Comparison of ENCODE assay signal across 1 cellular context in the genomic region with DNA sequence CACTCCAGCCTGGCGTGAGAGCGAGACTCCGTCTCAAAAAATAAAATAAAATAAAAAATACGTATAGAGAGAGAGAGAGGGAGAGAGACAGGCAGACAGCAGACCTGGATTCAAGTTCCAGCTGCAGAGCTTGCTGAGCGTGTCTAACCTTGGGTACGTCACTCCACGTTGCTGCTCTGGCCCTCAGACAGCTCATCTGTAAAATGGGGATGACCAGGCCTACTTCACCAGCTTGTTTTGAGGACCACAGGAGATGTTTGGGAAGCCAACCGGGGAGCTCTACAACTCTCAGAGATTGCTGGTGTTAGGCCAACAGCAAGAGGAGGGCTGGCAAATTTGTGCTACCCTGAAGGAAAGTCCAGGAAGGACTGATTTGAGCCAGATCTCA.
A peak's percentile ranks its signal among the peaks of the same experiment; 100 is the strongest.
TF ChIP-seq lines count a peak whose summit lies in the region.

No MANE protein-coding gene starts in this region.

TF ChIP-seq in GM12878, 131 proteins besides CTCF, POLR2A, EP300 and RAD21 (continued from another document):
- TF ChIP-seq, protein P1, sequence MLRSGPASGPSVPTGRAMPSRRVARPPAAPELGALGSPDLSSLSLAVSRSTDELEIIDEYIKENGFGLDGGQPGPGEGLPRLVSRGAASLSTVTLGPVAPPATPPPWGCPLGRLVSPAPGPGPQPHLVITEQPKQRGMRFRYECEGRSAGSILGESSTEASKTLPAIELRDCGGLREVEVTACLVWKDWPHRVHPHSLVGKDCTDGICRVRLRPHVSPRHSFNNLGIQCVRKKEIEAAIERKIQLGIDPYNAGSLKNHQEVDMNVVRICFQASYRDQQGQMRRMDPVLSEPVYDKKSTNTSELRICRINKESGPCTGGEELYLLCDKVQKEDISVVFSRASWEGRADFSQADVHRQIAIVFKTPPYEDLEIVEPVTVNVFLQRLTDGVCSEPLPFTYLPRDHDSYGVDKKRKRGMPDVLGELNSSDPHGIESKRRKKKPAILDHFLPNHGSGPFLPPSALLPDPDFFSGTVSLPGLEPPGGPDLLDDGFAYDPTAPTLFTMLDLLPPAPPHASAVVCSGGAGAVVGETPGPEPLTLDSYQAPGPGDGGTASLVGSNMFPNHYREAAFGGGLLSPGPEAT (IDR thresholded peaks at IDR 0.05; ENCODE audit: low read depth) = 0 out of 2 replicates have a peak, but pooled peaks have one; percentile 19
- TF ChIP-seq, protein P2, sequence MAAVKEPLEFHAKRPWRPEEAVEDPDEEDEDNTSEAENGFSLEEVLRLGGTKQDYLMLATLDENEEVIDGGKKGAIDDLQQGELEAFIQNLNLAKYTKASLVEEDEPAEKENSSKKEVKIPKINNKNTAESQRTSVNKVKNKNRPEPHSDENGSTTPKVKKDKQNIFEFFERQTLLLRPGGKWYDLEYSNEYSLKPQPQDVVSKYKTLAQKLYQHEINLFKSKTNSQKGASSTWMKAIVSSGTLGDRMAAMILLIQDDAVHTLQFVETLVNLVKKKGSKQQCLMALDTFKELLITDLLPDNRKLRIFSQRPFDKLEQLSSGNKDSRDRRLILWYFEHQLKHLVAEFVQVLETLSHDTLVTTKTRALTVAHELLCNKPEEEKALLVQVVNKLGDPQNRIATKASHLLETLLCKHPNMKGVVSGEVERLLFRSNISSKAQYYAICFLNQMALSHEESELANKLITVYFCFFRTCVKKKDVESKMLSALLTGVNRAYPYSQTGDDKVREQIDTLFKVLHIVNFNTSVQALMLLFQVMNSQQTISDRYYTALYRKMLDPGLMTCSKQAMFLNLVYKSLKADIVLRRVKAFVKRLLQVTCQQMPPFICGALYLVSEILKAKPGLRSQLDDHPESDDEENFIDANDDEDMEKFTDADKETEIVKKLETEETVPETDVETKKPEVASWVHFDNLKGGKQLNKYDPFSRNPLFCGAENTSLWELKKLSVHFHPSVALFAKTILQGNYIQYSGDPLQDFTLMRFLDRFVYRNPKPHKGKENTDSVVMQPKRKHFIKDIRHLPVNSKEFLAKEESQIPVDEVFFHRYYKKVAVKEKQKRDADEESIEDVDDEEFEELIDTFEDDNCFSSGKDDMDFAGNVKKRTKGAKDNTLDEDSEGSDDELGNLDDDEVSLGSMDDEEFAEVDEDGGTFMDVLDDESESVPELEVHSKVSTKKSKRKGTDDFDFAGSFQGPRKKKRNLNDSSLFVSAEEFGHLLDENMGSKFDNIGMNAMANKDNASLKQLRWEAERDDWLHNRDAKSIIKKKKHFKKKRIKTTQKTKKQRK (IDR thresholded peaks at IDR 0.05; ENCODE audit: low read depth, low read length) = no peak
- TF ChIP-seq NFYA (IDR thresholded peaks at IDR 0.05; ENCODE audit: borderline replicate concordance, low read depth, low read length) = no peak
